17 cellular contexts compared by ENCODE assay signal in the genomic region with DNA sequence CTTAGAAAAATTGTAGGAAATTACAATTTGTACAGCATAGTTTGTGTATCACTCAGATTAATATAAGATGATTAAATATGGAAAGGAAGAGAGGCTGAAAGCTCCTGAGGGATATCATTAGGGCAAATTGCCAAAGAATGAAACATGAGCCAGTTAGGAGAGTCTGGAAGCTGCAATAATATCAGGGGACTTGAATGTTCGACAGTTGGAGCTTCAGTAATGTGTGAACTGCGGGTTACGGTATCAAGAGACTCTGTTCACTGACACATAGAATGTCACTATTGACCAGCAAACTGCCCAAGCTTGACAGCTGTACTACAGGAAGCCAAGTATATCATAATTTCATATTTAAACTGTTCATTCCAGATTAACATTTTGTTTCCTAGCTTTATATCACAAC.
A peak's percentile ranks its signal among the peaks of the same experiment; 100 is the strongest.
DNase-seq lines count a peak whose midpoint lies in the region; ATAC-seq and TF ChIP-seq lines count a peak whose summit lies in the region.
"Had no signal": no experiment of that assay in that cellular context is flagged by ENCODE, and none has a peak within 500 bp of the region (broad histone marks: within the 10 kb centered on the region; RNA-seq: fewer than 3 reads in every experiment).

No MANE protein-coding gene starts in this region.

- no peak overlapping the region for H3K27ac Mint-ChIP-seq in CD4-positive, alpha-beta memory T cell
- H3K27ac Mint-ChIP-seq: activated naive CD4-positive, alpha-beta T cell treated with anti-CD3 and anti-CD28 coated beads, Interleukin-2, amount 50 U/mL, for 24 hours; H9; memory B cell; WTC11 had no signal

- TF ChIP-seq EP300 in neural cell (conservative IDR thresholded peaks at IDR 0.05; ENCODE audit: poor library complexity, severe bottlenecking): no peak

- H3K9me2 ChIP-seq in neural cell (ENCODE audit: insufficient read depth, low read length) (no peaks in the 10 kb centered on the region), MM.1S (replicated peaks; ENCODE audit: insufficient read depth, low read length) (no peaks in the 10 kb centered on the region)

- intact Hi-C loops in CD4-positive, alpha-beta memory T cell (cut with micrococcal nuclease): loop anchor here (2.0 to 10.0 kb wide), 3 partner anchors 91 to 847 kb away; no protein-coding TSS in a partner anchor

- no peak for ATAC-seq in HG02870 (IDR thresholded peaks at IDR 0.05; ENCODE audit: unreplicated experiment)
- ATAC-seq: WTC11 had no signal

- H3K27ac ChIP-seq in neural cell (ENCODE audit: low read length): no peak overlapping the region
- H3K27ac ChIP-seq in CD4-positive, alpha-beta memory T cell (ENCODE audit: low read depth, low read length): no peak overlapping the region
- no peak overlapping the region for H3K27ac ChIP-seq in MM.1S (ENCODE audit: low read length)
- H3K27ac ChIP-seq: 22Rv1, spleen had no signal

- no peaks in the 10 kb centered on the region for H4K20me1 ChIP-seq in neural cell (ENCODE audit: insufficient read depth)
- no peaks in the 10 kb centered on the region for H4K20me1 ChIP-seq in MM.1S (ENCODE audit: insufficient read depth, low read length)

- no peak for TF ChIP-seq RAD21 in neural cell (conservative IDR thresholded peaks at IDR 0.05)

- peaks cover 0 to 4% (median 0%) of the 10 kb centered on the region in 4 donors for H3K4me1 Mint-ChIP-seq in CD4-positive, alpha-beta memory T cell
- H3K4me1 Mint-ChIP-seq: activated naive CD4-positive, alpha-beta T cell treated with anti-CD3 and anti-CD28 coated beads, Interleukin-2, amount 50 U/mL, for 24 hours; CD8-positive, alpha-beta memory T cell had no signal

- H3K36me3 ChIP-seq in neural cell (ENCODE audit: insufficient read depth, low read length): no peaks in the 10 kb centered on the region
- no peaks in the 10 kb centered on the region for H3K36me3 ChIP-seq in CD4-positive, alpha-beta memory T cell (ENCODE audit: insufficient read depth, low read length)
- no peaks in the 10 kb centered on the region for H3K36me3 ChIP-seq in MM.1S (replicated peaks; ENCODE audit: insufficient read depth, low read length)

- H3K27me3 ChIP-seq in neural cell (ENCODE audit: insufficient read depth, low read depth, low read length) (no peaks in the 10 kb centered on the region), MM.1S (replicated peaks; ENCODE audit: insufficient read depth, low read length) (no peaks in the 10 kb centered on the region)
- no peaks in the 10 kb centered on the region for H3K27me3 ChIP-seq in CD4-positive, alpha-beta memory T cell (ENCODE audit: insufficient read depth, low read length)
- H3K27me3 ChIP-seq: spleen had no signal

- no peaks in the 10 kb centered on the region for H3K4me1 ChIP-seq in CD4-positive, alpha-beta memory T cell (ENCODE audit: insufficient read depth, low read length)
- no peaks in the 10 kb centered on the region for H3K4me1 ChIP-seq in MM.1S (ENCODE audit: low read length)

- H3K27me3 Mint-ChIP-seq in CD4-positive, alpha-beta memory T cell: no peaks in the 10 kb centered on the region
- H3K27me3 Mint-ChIP-seq: activated naive CD4-positive, alpha-beta T cell treated with anti-CD3 and anti-CD28 coated beads, Interleukin-2, amount 50 U/mL, for 24 hours; CD8-positive, alpha-beta memory T cell; memory B cell had no signal

- POLR2A ChIA-PET in CD4-positive, alpha-beta memory T cell (lab: Charles Lee; ENCODE audit: partially characterized antibody): no interaction called here

- H3K9ac ChIP-seq in neural cell (ENCODE audit: low read length): no peak overlapping the region
- no peak overlapping the region for H3K9ac ChIP-seq in MM.1S (ENCODE audit: low read length)

- H3K9me3 Mint-ChIP-seq in CD4-positive, alpha-beta memory T cell: no peaks in the 10 kb centered on the region
- H3K9me3 Mint-ChIP-seq: activated naive CD4-positive, alpha-beta T cell treated with anti-CD3 and anti-CD28 coated beads, Interleukin-2, amount 50 U/mL, for 24 hours; CD8-positive, alpha-beta memory T cell; H9; memory B cell; WTC11 had no signal

- TF ChIP-seq CTCF in choroid plexus epithelial cell (conservative IDR thresholded peaks at IDR 0.05; ENCODE audit: low read depth, low read length) (no peak), neural cell (IDR thresholded peaks at IDR 0.05; ENCODE audit: poor library complexity, severe bottlenecking) (no peak), MM.1S (IDR thresholded peaks at IDR 0.05; ENCODE audit: low read length) (no peak)

- CTCF ChIA-PET in CD4-positive, alpha-beta memory T cell (lab: Charles Lee; ENCODE audit: partially characterized antibody): interaction anchor here (0.7 to 4.2 kb wide), 9 partner anchors 55 to 850 kb away, joined by 3 to 67 read pairs (median 3); a partner anchor contains a TSS

- H3K4me2 ChIP-seq in neural cell (ENCODE audit: low read length) (no peak overlapping the region), MM.1S (ENCODE audit: low read depth, low read length) (no peak overlapping the region)

- no peak overlapping the region for H3K4me3 ChIP-seq in choroid plexus epithelial cell (ENCODE audit: low read depth, low read length)
- H3K4me3 ChIP-seq in neural cell (ENCODE audit: low read length): no peak overlapping the region
- H3K4me3 ChIP-seq in CD4-positive, alpha-beta memory T cell (ENCODE audit: low read length in 2 of 2): no peak overlapping the region
- no peak overlapping the region for H3K4me3 ChIP-seq in MM.1S (ENCODE audit: low read length)
- H3K4me3 ChIP-seq: spleen had no signal

- peak; percentile 52 for DNase-seq in DMS 273 (lab: John Stamatoyannopoulos, UW; ENCODE audit: unreplicated experiment)
- no peak for DNase-seq in DMS 273 treated with DMSO at 0.1 percent for 48 hours (lab: John Stamatoyannopoulos, UW)
- peak; percentile 15 for DNase-seq in NCI-H510A (lab: John Stamatoyannopoulos, UW)
- peak; percentile 52 for DNase-seq in choroid plexus epithelial cell (ENCODE audit: low read depth)
- DNase-seq in CD4-positive, alpha-beta memory T cell: no peak
- no peak for DNase-seq in MM.1S
- DNase-seq: activated CD8-positive, alpha-beta memory T cell treated with anti-CD3 and anti-CD28 coated beads, Interleukin-2, amount 50 U/mL, for 4 hours; CD8-positive, alpha-beta memory T cell; H9; occipital lobe; spleen had no signal

- H2AFZ ChIP-seq in neural cell (ENCODE audit: low read depth, low read length): no peak overlapping the region
- H2AFZ ChIP-seq in MM.1S (ENCODE audit: low read length): no peak overlapping the region

- H3K9me3 ChIP-seq in neural cell (ENCODE audit: low read length) (no peaks in the 10 kb centered on the region), MM.1S (replicated peaks; ENCODE audit: insufficient read depth, low read length) (no peaks in the 10 kb centered on the region)
- H3K9me3 ChIP-seq in CD4-positive, alpha-beta memory T cell (ENCODE audit: control insufficient read depth in 1 of 2, low read length in 2 of 2): no peaks in the 10 kb centered on the region
- H3K9me3 ChIP-seq: spleen had no signal

- H3K36me3 Mint-ChIP-seq in CD4-positive, alpha-beta memory T cell: peaks cover 7 to 10% of the 10 kb centered on the region in 2 donors
- H3K36me3 Mint-ChIP-seq: WTC11 had no signal

- no peak overlapping the region for H3K4me3 Mint-ChIP-seq in CD4-positive, alpha-beta memory T cell
- H3K4me3 Mint-ChIP-seq: activated naive CD4-positive, alpha-beta T cell treated with anti-CD3 and anti-CD28 coated beads, Interleukin-2, amount 50 U/mL, for 24 hours; CD8-positive, alpha-beta memory T cell; H9; memory B cell; WTC11 had no signal

- H3K79me2 ChIP-seq in neural cell (replicated peaks; ENCODE audit: insufficient read depth, low read length): no peaks in the 10 kb centered on the region
- H3K79me2 ChIP-seq in MM.1S (ENCODE audit: low read length): peaks cover 23% of the 10 kb centered on the region; the same call in 1 of the 2 replicates

- H3F3A ChIP-seq in neural cell (ENCODE audit: insufficient read depth, low read length, poor library complexity, severe bottlenecking) (no peaks in the 10 kb centered on the region), MM.1S (ENCODE audit: insufficient read depth, low read length) (no peaks in the 10 kb centered on the region)

TF ChIP-seq in neural cell, 6 proteins besides CTCF, POLR2A, EP300 and RAD21:
- no peak for TF ChIP-seq EZH2 (IDR thresholded peaks at IDR 0.05; ENCODE audit: borderline replicate concordance, insufficient read depth, low read length, poor library complexity, severe bottlenecking)
- peak; percentile 50 for TF ChIP-seq POLR2AphosphoS5 (IDR thresholded peaks at IDR 0.05)
- TF ChIP-seq SMC3 (conservative IDR thresholded peaks at IDR 0.05; ENCODE audit: poor library complexity): no peak
- TF ChIP-seq, protein P1, sequence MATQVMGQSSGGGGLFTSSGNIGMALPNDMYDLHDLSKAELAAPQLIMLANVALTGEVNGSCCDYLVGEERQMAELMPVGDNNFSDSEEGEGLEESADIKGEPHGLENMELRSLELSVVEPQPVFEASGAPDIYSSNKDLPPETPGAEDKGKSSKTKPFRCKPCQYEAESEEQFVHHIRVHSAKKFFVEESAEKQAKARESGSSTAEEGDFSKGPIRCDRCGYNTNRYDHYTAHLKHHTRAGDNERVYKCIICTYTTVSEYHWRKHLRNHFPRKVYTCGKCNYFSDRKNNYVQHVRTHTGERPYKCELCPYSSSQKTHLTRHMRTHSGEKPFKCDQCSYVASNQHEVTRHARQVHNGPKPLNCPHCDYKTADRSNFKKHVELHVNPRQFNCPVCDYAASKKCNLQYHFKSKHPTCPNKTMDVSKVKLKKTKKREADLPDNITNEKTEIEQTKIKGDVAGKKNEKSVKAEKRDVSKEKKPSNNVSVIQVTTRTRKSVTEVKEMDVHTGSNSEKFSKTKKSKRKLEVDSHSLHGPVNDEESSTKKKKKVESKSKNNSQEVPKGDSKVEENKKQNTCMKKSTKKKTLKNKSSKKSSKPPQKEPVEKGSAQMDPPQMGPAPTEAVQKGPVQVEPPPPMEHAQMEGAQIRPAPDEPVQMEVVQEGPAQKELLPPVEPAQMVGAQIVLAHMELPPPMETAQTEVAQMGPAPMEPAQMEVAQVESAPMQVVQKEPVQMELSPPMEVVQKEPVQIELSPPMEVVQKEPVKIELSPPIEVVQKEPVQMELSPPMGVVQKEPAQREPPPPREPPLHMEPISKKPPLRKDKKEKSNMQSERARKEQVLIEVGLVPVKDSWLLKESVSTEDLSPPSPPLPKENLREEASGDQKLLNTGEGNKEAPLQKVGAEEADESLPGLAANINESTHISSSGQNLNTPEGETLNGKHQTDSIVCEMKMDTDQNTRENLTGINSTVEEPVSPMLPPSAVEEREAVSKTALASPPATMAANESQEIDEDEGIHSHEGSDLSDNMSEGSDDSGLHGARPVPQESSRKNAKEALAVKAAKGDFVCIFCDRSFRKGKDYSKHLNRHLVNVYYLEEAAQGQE (IDR thresholded peaks at IDR 0.05; ENCODE audit: borderline replicate concordance): no peak
- TF ChIP-seq MXI1 (conservative IDR thresholded peaks at IDR 0.05; ENCODE audit: poor library complexity, severe bottlenecking): no peak
- TF ChIP-seq TAF1 (IDR thresholded peaks at IDR 0.05; ENCODE audit: low read depth): no peak

Comparison
In these comparisons a context has a peak if more than half of its experiments do, and no peak if none do; other contexts are left out.
1. DNase-seq: peak in DMS 273 (single experiment), NCI-H510A (single experiment) and choroid plexus epithelial cell (single experiment); none in DMS 273 treated with DMSO at 0.1 percent for 48 hours (single experiment), CD4-positive, alpha-beta memory T cell (0 of 5) and MM.1S (single experiment).